1 cellular context compared by ENCODE assay signal in the genomic region with DNA sequence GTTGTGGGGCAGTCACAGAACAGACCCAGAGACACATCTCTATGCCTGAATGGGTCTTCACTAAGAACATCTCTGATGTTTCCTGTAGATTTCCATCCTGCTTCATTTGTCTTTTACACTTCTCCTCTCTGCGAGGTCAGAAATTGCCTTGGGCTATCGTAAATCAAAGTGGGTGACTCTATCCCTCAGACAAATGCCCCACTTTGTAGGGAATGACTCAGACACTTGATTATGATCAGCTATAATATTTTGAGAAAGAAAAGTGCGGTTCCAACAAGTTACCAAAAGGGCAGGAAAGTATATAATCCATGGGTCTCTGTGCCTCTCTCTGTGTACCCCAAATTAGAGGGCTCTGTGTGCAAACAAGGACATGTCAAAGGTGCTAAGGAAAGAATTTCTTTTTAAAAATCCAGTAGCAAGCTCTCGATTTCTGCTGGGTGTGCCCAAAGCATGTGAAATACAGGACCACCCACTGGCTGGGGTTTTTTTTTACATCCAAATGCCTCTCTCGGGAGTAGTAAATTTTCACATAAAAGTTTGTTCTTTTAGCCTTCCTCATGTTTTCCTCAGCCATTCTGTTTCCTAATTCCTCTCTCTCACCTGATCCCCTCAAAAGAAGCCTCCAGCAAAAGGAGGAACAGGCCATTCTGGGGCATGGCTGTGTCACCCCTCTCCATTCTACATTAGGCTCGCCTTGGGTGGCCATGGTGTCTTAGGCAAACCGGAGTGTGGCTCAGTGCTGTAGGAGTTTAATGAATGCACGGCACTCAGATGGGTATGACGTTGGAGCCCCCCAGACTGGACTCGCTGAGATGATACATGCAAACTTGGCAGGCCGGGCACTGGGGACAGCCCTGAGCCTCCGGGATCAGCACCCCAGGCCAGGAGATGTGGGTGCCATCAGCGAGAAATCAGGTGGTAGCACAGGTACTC.
A peak's percentile ranks its signal among the peaks of the same experiment; 100 is the strongest.
TF ChIP-seq lines count a peak whose summit lies in the region.

No MANE protein-coding gene starts in this region.

TF ChIP-seq in HEK293, 187 proteins besides CTCF, POLR2A, EP300 and RAD21 (continued from another document and continues in another):
- TF ChIP-seq ZNF398 (tag by site-specific recombination; IDR thresholded peaks at IDR 0.05) (no peak), ZNF202 (tag by site-specific recombination; IDR thresholded peaks at IDR 0.05; ENCODE audit: borderline replicate concordance) (no peak), ZNF843 (tag by site-specific recombination; IDR thresholded peaks at IDR 0.05) (peak; percentile 68; the same call in 1 of the 2 replicates), RBAK (tag by site-specific recombination; IDR thresholded peaks at IDR 0.05) (no peak), ZBTB48 (tag by site-specific recombination; IDR thresholded peaks at IDR 0.05) (no peak), ZNF664 (tag by site-specific recombination; IDR thresholded peaks at IDR 0.05) (peak; percentile 5; the same call in 1 of the 2 replicates), KLF1 (tag by site-specific recombination; IDR thresholded peaks at IDR 0.05) (peak; percentile 62), ZSCAN23 (tag by site-specific recombination; IDR thresholded peaks at IDR 0.05) (peak; percentile 67), ZNF146 (tag by site-specific recombination; IDR thresholded peaks at IDR 0.05) (no peak), ZNF311 (tag by site-specific recombination; IDR thresholded peaks at IDR 0.05; ENCODE audit: borderline replicate concordance) (no peak), ZNF629 (tag by site-specific recombination; IDR thresholded peaks at IDR 0.05) (peak; percentile 86), ZNF341 (tag by site-specific recombination; IDR thresholded peaks at IDR 0.05; ENCODE audit: low read depth) (peak; percentile 43; the same call in 1 of the 2 replicates), TCF7L2 (IDR thresholded peaks at IDR 0.05; ENCODE audit: borderline replicate concordance, low read depth, low read length) (0 out of 2 replicates have a peak, but pooled peaks have one; percentile 31), ZNF792 (tag by site-specific recombination; IDR thresholded peaks at IDR 0.05) (no peak), OVOL3 (tag by site-specific recombination; IDR thresholded peaks at IDR 0.05) (0 out of 2 replicates have a peak, but pooled peaks have one; percentile 21), ZSCAN4 (tag by site-specific recombination; IDR thresholded peaks at IDR 0.05) (no peak), ZNF169 (tag by site-specific recombination; IDR thresholded peaks at IDR 0.05) (no peak), ZSCAN5A (tag by site-specific recombination; IDR thresholded peaks at IDR 0.05) (no peak), ZNF292 (tag by site-specific recombination; IDR thresholded peaks at IDR 0.05; ENCODE audit: borderline replicate concordance, low read depth) (no peak), ZXDB (tag by site-specific recombination; IDR thresholded peaks at IDR 0.05) (peak; percentile 65), GLI2 (tag by site-specific recombination; IDR thresholded peaks at IDR 0.05; ENCODE audit: borderline replicate concordance, low read depth) (peak; percentile 45; the same call in 1 of the 2 replicates), ATF2 (tag by site-specific recombination; IDR thresholded peaks at IDR 0.05; ENCODE audit: low read depth) (0 out of 2 replicates have a peak, but pooled peaks have one; percentile 29), ZNF157 (tag by site-specific recombination; IDR thresholded peaks at IDR 0.05) (no peak), ZNF610 (tag by site-specific recombination; IDR thresholded peaks at IDR 0.05; ENCODE audit: borderline replicate concordance) (no peak), ZNF148 (tag by site-specific recombination; IDR thresholded peaks at IDR 0.05; ENCODE audit: borderline replicate concordance) (no peak), MEIS1 (CRISPR knock-in tag; IDR thresholded peaks at IDR 0.05; ENCODE audit: borderline replicate concordance) (peak; percentile 87)
- TF ChIP-seq, protein P1, sequence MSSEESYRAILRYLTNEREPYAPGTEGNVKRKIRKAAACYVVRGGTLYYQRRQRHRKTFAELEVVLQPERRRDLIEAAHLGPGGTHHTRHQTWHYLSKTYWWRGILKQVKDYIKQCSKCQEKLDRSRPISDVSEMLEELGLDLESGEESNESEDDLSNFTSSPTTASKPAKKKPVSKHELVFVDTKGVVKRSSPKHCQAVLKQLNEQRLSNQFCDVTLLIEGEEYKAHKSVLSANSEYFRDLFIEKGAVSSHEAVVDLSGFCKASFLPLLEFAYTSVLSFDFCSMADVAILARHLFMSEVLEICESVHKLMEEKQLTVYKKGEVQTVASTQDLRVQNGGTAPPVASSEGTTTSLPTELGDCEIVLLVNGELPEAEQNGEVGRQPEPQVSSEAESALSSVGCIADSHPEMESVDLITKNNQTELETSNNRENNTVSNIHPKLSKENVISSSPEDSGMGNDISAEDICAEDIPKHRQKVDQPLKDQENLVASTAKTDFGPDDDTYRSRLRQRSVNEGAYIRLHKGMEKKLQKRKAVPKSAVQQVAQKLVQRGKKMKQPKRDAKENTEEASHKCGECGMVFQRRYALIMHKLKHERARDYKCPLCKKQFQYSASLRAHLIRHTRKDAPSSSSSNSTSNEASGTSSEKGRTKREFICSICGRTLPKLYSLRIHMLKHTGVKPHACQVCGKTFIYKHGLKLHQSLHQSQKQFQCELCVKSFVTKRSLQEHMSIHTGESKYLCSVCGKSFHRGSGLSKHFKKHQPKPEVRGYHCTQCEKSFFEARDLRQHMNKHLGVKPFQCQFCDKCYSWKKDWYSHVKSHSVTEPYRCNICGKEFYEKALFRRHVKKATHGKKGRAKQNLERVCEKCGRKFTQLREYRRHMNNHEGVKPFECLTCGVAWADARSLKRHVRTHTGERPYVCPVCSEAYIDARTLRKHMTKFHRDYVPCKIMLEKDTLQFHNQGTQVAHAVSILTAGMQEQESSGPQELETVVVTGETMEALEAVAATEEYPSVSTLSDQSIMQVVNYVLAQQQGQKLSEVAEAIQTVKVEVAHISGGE (tag by site-specific recombination; conservative IDR thresholded peaks at IDR 0.05; ENCODE audit: low read depth), result no peak
- TF ChIP-seq, protein P2, sequence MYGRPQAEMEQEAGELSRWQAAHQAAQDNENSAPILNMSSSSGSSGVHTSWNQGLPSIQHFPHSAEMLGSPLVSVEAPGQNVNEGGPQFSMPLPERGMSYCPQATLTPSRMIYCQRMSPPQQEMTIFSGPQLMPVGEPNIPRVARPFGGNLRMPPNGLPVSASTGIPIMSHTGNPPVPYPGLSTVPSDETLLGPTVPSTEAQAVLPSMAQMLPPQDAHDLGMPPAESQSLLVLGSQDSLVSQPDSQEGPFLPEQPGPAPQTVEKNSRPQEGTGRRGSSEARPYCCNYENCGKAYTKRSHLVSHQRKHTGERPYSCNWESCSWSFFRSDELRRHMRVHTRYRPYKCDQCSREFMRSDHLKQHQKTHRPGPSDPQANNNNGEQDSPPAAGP (tag by site-specific recombination; IDR thresholded peaks at IDR 0.05), result peak; percentile 66
- TF ChIP-seq, protein P3, sequence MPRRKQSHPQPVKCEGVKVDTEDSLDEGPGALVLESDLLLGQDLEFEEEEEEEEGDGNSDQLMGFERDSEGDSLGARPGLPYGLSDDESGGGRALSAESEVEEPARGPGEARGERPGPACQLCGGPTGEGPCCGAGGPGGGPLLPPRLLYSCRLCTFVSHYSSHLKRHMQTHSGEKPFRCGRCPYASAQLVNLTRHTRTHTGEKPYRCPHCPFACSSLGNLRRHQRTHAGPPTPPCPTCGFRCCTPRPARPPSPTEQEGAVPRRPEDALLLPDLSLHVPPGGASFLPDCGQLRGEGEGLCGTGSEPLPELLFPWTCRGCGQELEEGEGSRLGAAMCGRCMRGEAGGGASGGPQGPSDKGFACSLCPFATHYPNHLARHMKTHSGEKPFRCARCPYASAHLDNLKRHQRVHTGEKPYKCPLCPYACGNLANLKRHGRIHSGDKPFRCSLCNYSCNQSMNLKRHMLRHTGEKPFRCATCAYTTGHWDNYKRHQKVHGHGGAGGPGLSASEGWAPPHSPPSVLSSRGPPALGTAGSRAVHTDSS (tag by site-specific recombination; IDR thresholded peaks at IDR 0.05), result 0 out of 2 replicates have a peak, but pooled peaks have one; percentile 61
- TF ChIP-seq, protein P4, sequence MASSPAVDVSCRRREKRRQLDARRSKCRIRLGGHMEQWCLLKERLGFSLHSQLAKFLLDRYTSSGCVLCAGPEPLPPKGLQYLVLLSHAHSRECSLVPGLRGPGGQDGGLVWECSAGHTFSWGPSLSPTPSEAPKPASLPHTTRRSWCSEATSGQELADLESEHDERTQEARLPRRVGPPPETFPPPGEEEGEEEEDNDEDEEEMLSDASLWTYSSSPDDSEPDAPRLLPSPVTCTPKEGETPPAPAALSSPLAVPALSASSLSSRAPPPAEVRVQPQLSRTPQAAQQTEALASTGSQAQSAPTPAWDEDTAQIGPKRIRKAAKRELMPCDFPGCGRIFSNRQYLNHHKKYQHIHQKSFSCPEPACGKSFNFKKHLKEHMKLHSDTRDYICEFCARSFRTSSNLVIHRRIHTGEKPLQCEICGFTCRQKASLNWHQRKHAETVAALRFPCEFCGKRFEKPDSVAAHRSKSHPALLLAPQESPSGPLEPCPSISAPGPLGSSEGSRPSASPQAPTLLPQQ (tag by site-specific recombination; IDR thresholded peaks at IDR 0.05), result no peak
- TF ChIP-seq, protein P5, sequence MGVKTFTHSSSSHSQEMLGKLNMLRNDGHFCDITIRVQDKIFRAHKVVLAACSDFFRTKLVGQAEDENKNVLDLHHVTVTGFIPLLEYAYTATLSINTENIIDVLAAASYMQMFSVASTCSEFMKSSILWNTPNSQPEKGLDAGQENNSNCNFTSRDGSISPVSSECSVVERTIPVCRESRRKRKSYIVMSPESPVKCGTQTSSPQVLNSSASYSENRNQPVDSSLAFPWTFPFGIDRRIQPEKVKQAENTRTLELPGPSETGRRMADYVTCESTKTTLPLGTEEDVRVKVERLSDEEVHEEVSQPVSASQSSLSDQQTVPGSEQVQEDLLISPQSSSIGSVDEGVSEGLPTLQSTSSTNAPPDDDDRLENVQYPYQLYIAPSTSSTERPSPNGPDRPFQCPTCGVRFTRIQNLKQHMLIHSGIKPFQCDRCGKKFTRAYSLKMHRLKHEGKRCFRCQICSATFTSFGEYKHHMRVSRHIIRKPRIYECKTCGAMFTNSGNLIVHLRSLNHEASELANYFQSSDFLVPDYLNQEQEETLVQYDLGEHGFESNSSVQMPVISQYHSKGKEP (tag by site-specific recombination; IDR thresholded peaks at IDR 0.05), result peak; percentile 57; the same call in 1 of the 2 replicates
